In genomic region chr2:120798569-120799215, GRCh38 we compare ENCODE assay signal across 18 cellular contexts.
DNase-seq lines count a peak whose midpoint lies in the region; ATAC-seq and TF ChIP-seq lines count a peak whose summit lies in the region.
"Had no signal": no experiment of that assay in that cellular context is flagged by ENCODE, and none has a peak within 500 bp of the region (broad histone marks: within the 10 kb centered on the region; RNA-seq: fewer than 3 reads in every experiment).

No MANE protein-coding gene starts in this region.

- TF ChIP-seq CTCF in ascending aorta (IDR thresholded peaks at IDR 0.05): no peak

- no peaks in the 10 kb centered on the region for H3K9me3 Mint-ChIP-seq in T-helper 2 cell treated with Interferon-gamma antibody and Interleukin-4, amounts not matched to agents 5 μg/mL and 100 μg/mL, for 36 hours

- H3K36me3 ChIP-seq in ascending aorta: no peaks in the 10 kb centered on the region

- no peak for ATAC-seq in GM18907 (IDR thresholded peaks at IDR 0.05; ENCODE audit: unreplicated experiment)
- ATAC-seq: GM12878, left cardiac atrium, sciatic nerve had no signal

- H3K9me3 ChIP-seq in ascending aorta: no peaks in the 10 kb centered on the region
- H3K9me3 ChIP-seq: SK-N-SH had no signal

- no peaks in the 10 kb centered on the region for H3K27me3 ChIP-seq in ascending aorta

- intact Hi-C loops in ascending aorta (cut with DNase I) (no loop called here), posterior vena cava (cut with DNase I) (no loop called here)

- no peaks in the 10 kb centered on the region for H3K36me3 Mint-ChIP-seq in T-helper 2 cell treated with Interferon-gamma antibody and Interleukin-4, amounts not matched to agents 5 μg/mL and 100 μg/mL, for 36 hours (ENCODE audit: low read depth)

- H3K27me3 Mint-ChIP-seq in T-helper 2 cell treated with Interferon-gamma antibody and Interleukin-4, amounts not matched to agents 5 μg/mL and 100 μg/mL, for 36 hours (ENCODE audit: low read depth): no peaks in the 10 kb centered on the region

- no peak overlapping the region for H3K27ac Mint-ChIP-seq in T-helper 2 cell treated with Interferon-gamma antibody and Interleukin-4, amounts not matched to agents 5 μg/mL and 100 μg/mL, for 36 hours

- H3K4me3 ChIP-seq in ascending aorta: no peak overlapping the region
- H3K4me3 ChIP-seq: GM12878 had no signal

- no peak overlapping the region for H3K4me3 Mint-ChIP-seq in T-helper 2 cell treated with Interferon-gamma antibody and Interleukin-4, amounts not matched to agents 5 μg/mL and 100 μg/mL, for 36 hours

- no peaks in the 10 kb centered on the region for H3K4me1 Mint-ChIP-seq in T-helper 2 cell treated with Interferon-gamma antibody and Interleukin-4, amounts not matched to agents 5 μg/mL and 100 μg/mL, for 36 hours (ENCODE audit: low read depth)

- peak overlapping the region; percentile 11 to 48 for H3K27ac ChIP-seq in ascending aorta

- peaks cover 0 to 15% of the 10 kb centered on the region in 2 donors for H3K4me1 ChIP-seq in ascending aorta

- peak; percentile 9 for DNase-seq in COR-L47 (lab: John Stamatoyannopoulos, UW)
- peak; percentile 6 for DNase-seq in MV-4-11 (lab: John Stamatoyannopoulos, UW)
- DNase-seq in ascending aorta (ENCODE audit: low spot score in 2 of 2): no peak
- DNase-seq in left kidney (ENCODE audit: low read depth, low spot score): peak; percentile 30
- no peak for DNase-seq in T-helper 2 cell treated with Interferon-gamma antibody and Interleukin-4, amounts not matched to agents 5 μg/mL and 100 μg/mL, for 36 hours (ENCODE audit: low spot score)
- DNase-seq in stimulated activated CD4-positive, alpha-beta T cell treated with anti-CD3 and anti-CD28 coated beads, Interleukin-2, amount 100 ng/mL, for 48 hours: no peak
- DNase-seq in posterior vena cava (ENCODE audit: low spot score): no peak
- DNase-seq: activated CD4-positive, alpha-beta T cell treated with anti-CD3 and anti-CD28 coated beads for 48 hours; activated CD8-positive, alpha-beta memory T cell treated with anti-CD3 and anti-CD28 coated beads, Interleukin-2, amount 50 U/mL, for 4 hours; activated gamma-delta T cell treated with Interleukin-2 at 50 U/mL for 16 hours; KG1; left cardiac atrium; NCI-H1092 treated with DMSO at 0.1 percent for 48 hours; SK-N-SH; stimulated activated CD4-positive, alpha-beta T cell treated with anti-CD3 and anti-CD28 coated beads, Interleukin-1b, Interleukin-23, amount 100 ng/mL, for 48 hours had no signal

Comparison
In these comparisons a context has a peak if more than half of its experiments do, and no peak if none do; other contexts are left out.
1. DNase-seq: peak in COR-L47 (single experiment), MV-4-11 (single experiment) and left kidney (single experiment); none in ascending aorta (0 of 2), T-helper 2 cell treated with Interferon-gamma antibody and Interleukin-4, amounts not matched to agents 5 μg/mL and 100 μg/mL, for 36 hours (single experiment), stimulated activated CD4-positive, alpha-beta T cell treated with anti-CD3 and anti-CD28 coated beads, Interleukin-2, amount 100 ng/mL, for 48 hours (0 of 2) and posterior vena cava (single experiment).